Comparison of ENCODE assay signal across 8 cellular contexts in genomic region chr16:19523184-19523558, GRCh38. TPM values are rescaled to one million over a fixed set of nuclear protein-coding genes. Genes with fewer than 3 reads are reported as not detected.
DNase-seq lines count a peak whose midpoint lies in the region; ATAC-seq and TF ChIP-seq lines count a peak whose summit lies in the region.

No MANE protein-coding gene starts in this region.

- H3K14ac ChIP-seq in H9 (ENCODE audit: insufficient read depth, low read length): no peak overlapping the region

- H2BK120ac ChIP-seq in H9 (ENCODE audit: low read depth, low read length, poor library complexity, severe bottlenecking): no peak overlapping the region

- no peak overlapping the region for H3K18ac ChIP-seq in H9 (ENCODE audit: insufficient read length, low read depth, low read length)

- H3K4me1 Mint-ChIP-seq in CD8-positive, alpha-beta T cell (ENCODE audit: low read depth): peaks cover 52% of the 10 kb centered on the region
- H3K4me1 Mint-ChIP-seq in dendritic cell treated with granulocyte-macrophage colony-stimulating factor and Interleukin-4, amounts not matched to agents 40 ng/mL and 50 ng/mL, for 4 days (ENCODE audit: low read depth): peaks cover 45% of the 10 kb centered on the region
- peaks cover 42 to 47% of the 10 kb centered on the region in 2 experiments for H3K4me1 Mint-ChIP-seq in H9

- no peak overlapping the region for H3K4me3 ChIP-seq in CD8-positive, alpha-beta T cell (ENCODE audit: low read depth, low read length)
- H3K4me3 ChIP-seq in LNCaP clone FGC (ENCODE audit: low read depth, low read length): peak overlapping the region; percentile 24
- no peak overlapping the region for H3K4me3 ChIP-seq in parathyroid adenoma (ENCODE audit: low read depth, low read length)

- H4K8ac ChIP-seq in H9 (replicated peaks; ENCODE audit: insufficient read length, low read depth, low read length): no peak overlapping the region

- no peak overlapping the region for H2BK20ac ChIP-seq in H9 (ENCODE audit: low read depth, low read length, poor library complexity, severe bottlenecking)

- H4K20me1 ChIP-seq in H9 (ENCODE audit: control insufficient read depth, insufficient read depth, insufficient read length): no peaks in the 10 kb centered on the region

- H3K23me2 ChIP-seq in H9 (ENCODE audit: insufficient read length, low read depth, low read length, poor library complexity, severe bottlenecking): peaks cover 18% of the 10 kb centered on the region

- H3K79me2 ChIP-seq in parathyroid adenoma (peaks cover 10% of the 10 kb centered on the region), H9 (ENCODE audit: insufficient read depth, low read length) (peaks cover 7% of the 10 kb centered on the region; the same call in 1 of the 2 replicates)

- CTCF ChIA-PET in CD8-positive, alpha-beta T cell (lab: Charles Lee): interaction anchor here (3.0 to 4.1 kb wide), 2 partner anchors 20 to 34 kb away, joined by 9 to 25 read pairs; partner anchors contain the start of gene VPS35L

- no peak for ATAC-seq in CD8-positive, alpha-beta T cell

- no peaks in the 10 kb centered on the region for H3K27me3 ChIP-seq in CD8-positive, alpha-beta T cell (ENCODE audit: insufficient read depth, low read length)
- H3K27me3 ChIP-seq in parathyroid adenoma (ENCODE audit: control insufficient read depth, insufficient read depth, low read length): no peaks in the 10 kb centered on the region
- no peaks in the 10 kb centered on the region for H3K27me3 ChIP-seq in H9 (ENCODE audit: insufficient read depth, low read length)

- H3K4me3 Mint-ChIP-seq in CD8-positive, alpha-beta T cell: peak overlapping the region; percentile 13
- no peak overlapping the region for H3K4me3 Mint-ChIP-seq in dendritic cell treated with granulocyte-macrophage colony-stimulating factor and Interleukin-4, amounts not matched to agents 40 ng/mL and 50 ng/mL, for 4 days
- H3K4me3 Mint-ChIP-seq in H9: peak overlapping the region in 1 of 2 experiments; percentile 96; a peak in 3 of 5 replicates

- H3K4me2 ChIP-seq in parathyroid adenoma (ENCODE audit: low read length) (no peak overlapping the region), H9 (ENCODE audit: insufficient read depth, insufficient read length, low read length) (no peak overlapping the region)

- POLR2A ChIA-PET in CD8-positive, alpha-beta T cell (lab: Charles Lee): interaction anchor here (1.0 to 3.0 kb wide), 4 partner anchors 14 to 721 kb away, joined by 4 to 40 read pairs (median 7); partner anchors contain the start of genes ARL6IP1, COQ7 and VPS35L

- H3K4ac ChIP-seq in H9 (ENCODE audit: low read depth, low read length): no peak overlapping the region

- H3K9me3 Mint-ChIP-seq in CD8-positive, alpha-beta T cell: no peaks in the 10 kb centered on the region
- H3K9me3 Mint-ChIP-seq in dendritic cell treated with granulocyte-macrophage colony-stimulating factor and Interleukin-4, amounts not matched to agents 40 ng/mL and 50 ng/mL, for 4 days: no peaks in the 10 kb centered on the region
- no peaks in the 10 kb centered on the region for H3K9me3 Mint-ChIP-seq in H9

- no CpG with 5 or more reads among the region's 18 CpGs for WGBS in H9 (ENCODE audit: extremely low coverage, insufficient read length, low lambda C conversion rate)

- no peaks in the 10 kb centered on the region for H3K27me3 Mint-ChIP-seq in CD8-positive, alpha-beta T cell (ENCODE audit: low read depth)
- H3K27me3 Mint-ChIP-seq in dendritic cell treated with granulocyte-macrophage colony-stimulating factor and Interleukin-4, amounts not matched to agents 40 ng/mL and 50 ng/mL, for 4 days: no peaks in the 10 kb centered on the region
- no peaks in the 10 kb centered on the region for H3K27me3 Mint-ChIP-seq in H9 (ENCODE audit: low read depth)

- H3K56ac ChIP-seq in H9 (ENCODE audit: insufficient read length, low read depth, low read length): no peak overlapping the region

- H3K36me3 Mint-ChIP-seq in CD8-positive, alpha-beta T cell: peaks cover 21% of the 10 kb centered on the region
- peaks cover 27% of the 10 kb centered on the region for H3K36me3 Mint-ChIP-seq in dendritic cell treated with granulocyte-macrophage colony-stimulating factor and Interleukin-4, amounts not matched to agents 40 ng/mL and 50 ng/mL, for 4 days (ENCODE audit: low read depth)
- peaks cover 0 to 14% (median 0%) of the 10 kb centered on the region in 3 experiments; a peak in 4 of 7 replicates for H3K36me3 Mint-ChIP-seq in H9 (ENCODE audit: insufficient read depth in 1 of 3, low read depth in 3 of 3)

- no peaks in the 10 kb centered on the region for H3K36me3 ChIP-seq in CD8-positive, alpha-beta T cell (ENCODE audit: insufficient read depth, low read length)
- H3K36me3 ChIP-seq in parathyroid adenoma (ENCODE audit: control insufficient read depth, insufficient read depth, low read length): no peaks in the 10 kb centered on the region

- H4K91ac ChIP-seq in H9 (ENCODE audit: insufficient read length, low read depth, low read length): no peak overlapping the region

- intact Hi-C loops in CD8-positive, alpha-beta T cell (cut with DNase I, micrococcal nuclease): loop anchor here (1.0 to 2.0 kb wide), 6 partner anchors 32 to 1218 kb away; partner anchors contain the start of genes VPS35L (in 2 of the 2), ARL6IP1 (in 1 of the 2), COQ7 (in 1 of the 2) and IQCK (in 1 of the 2)
- intact Hi-C loops in dendritic cell treated with granulocyte-macrophage colony-stimulating factor and Interleukin-4, amounts not matched to agents 40 ng/mL and 50 ng/mL, for 4 days (cut with micrococcal nuclease): loop anchor here (1.0 to 10.0 kb wide), 2 partner anchors 32 to 458 kb away; partner anchors contain the start of genes COQ7 and VPS35L

- no peaks in the 10 kb centered on the region for H3K79me1 ChIP-seq in H9 (ENCODE audit: insufficient read depth, low read depth, low read length, poor library complexity, severe bottlenecking)

- H3K27ac Mint-ChIP-seq in CD8-positive, alpha-beta T cell: no peak overlapping the region
- H3K27ac Mint-ChIP-seq in dendritic cell treated with granulocyte-macrophage colony-stimulating factor and Interleukin-4, amounts not matched to agents 40 ng/mL and 50 ng/mL, for 4 days: peak overlapping the region; percentile 82
- peak overlapping the region in 1 of 3 experiments; percentile 73; a peak in 1 of 7 replicates for H3K27ac Mint-ChIP-seq in H9

- TF ChIP-seq CTCF in CD8-positive, alpha-beta T cell (IDR thresholded peaks at IDR 0.05): no peak
- TF ChIP-seq CTCF in LNCaP clone FGC (IDR thresholded peaks at IDR 0.05; ENCODE audit: control insufficient read depth, extremely low read depth, insufficient read depth) (no peak), parathyroid adenoma (IDR thresholded peaks at IDR 0.05) (no peak), H9 (conservative IDR thresholded peaks at IDR 0.05) (no peak)

- H3K4me1 ChIP-seq in CD8-positive, alpha-beta T cell (ENCODE audit: insufficient read depth, low read length): peaks cover 32% of the 10 kb centered on the region
- H3K4me1 ChIP-seq in parathyroid adenoma (peaks cover 10% of the 10 kb centered on the region), H9 (ENCODE audit: insufficient read depth, low read length) (0 out of 2 replicates have a peak, but pooled peaks cover 3% of the 10 kb centered on the region)

- no peak overlapping the region for H2BK15ac ChIP-seq in H9 (ENCODE audit: low read depth, low read length)

- H3K9me3 ChIP-seq in CD8-positive, alpha-beta T cell (ENCODE audit: low read length): no peaks in the 10 kb centered on the region
- H3K9me3 ChIP-seq in parathyroid adenoma (ENCODE audit: control insufficient read depth, low read length): no peaks in the 10 kb centered on the region
- no peaks in the 10 kb centered on the region for H3K9me3 ChIP-seq in H9 (ENCODE audit: control insufficient read depth, low read depth, low read length)

- no peak overlapping the region for H2BK5ac ChIP-seq in H9 (ENCODE audit: insufficient read length, low read length)

- no peak overlapping the region for H3K9ac ChIP-seq in parathyroid adenoma
- H3K9ac ChIP-seq in H9 (ENCODE audit: extremely low read depth, insufficient read length, low read length): no peak overlapping the region

- H3K27ac ChIP-seq in CD8-positive, alpha-beta T cell (ENCODE audit: low read depth, low read length): no peak overlapping the region
- H3K27ac ChIP-seq in parathyroid adenoma: no peak overlapping the region
- H3K27ac ChIP-seq in H9 (ENCODE audit: insufficient read length, low read depth, low read length): no peak overlapping the region

- H4K5ac ChIP-seq in H9 (ENCODE audit: insufficient read length, low read depth, low read length): no peak overlapping the region

- no peak overlapping the region for H2BK12ac ChIP-seq in H9 (ENCODE audit: insufficient read length, low read depth, low read length)

- H3K23ac ChIP-seq in H9 (ENCODE audit: insufficient read length, low read depth, low read length): no peak overlapping the region

- DNase-seq in CD8-positive, alpha-beta T cell: no peak
- DNase-seq in LNCaP clone FGC (ENCODE audit: low read depth): no peak
- no peak for DNase-seq in stimulated activated CD4-positive, alpha-beta T cell treated with anti-CD3 and anti-CD28 coated beads, Interleukin-2, amount 100 ng/mL, for 48 hours
- DNase-seq in H9: no peak
- no peak for DNase-seq in stimulated activated CD8-positive, alpha-beta memory T cell treated with anti-CD3 and anti-CD28 coated beads, Interleukin-4, amount 100 ng/mL, for 48 hours
- DNase-seq in superior temporal gyrus (ENCODE audit: extremely low spot score): no peak

- no peak overlapping the region for H3T11ph ChIP-seq in H9 (ENCODE audit: low read length)

- H2AK5ac ChIP-seq in H9 (ENCODE audit: insufficient read length, low read length): no peak overlapping the region

- peak overlapping the region; percentile 87 for H2AFZ ChIP-seq in parathyroid adenoma
- H2AFZ ChIP-seq in H9 (ENCODE audit: low read length): no peak overlapping the region

RNA-seq across cellular contexts. Expression of gene CCP110, which starts 0.6 kb away (rescaled TPM):
- 10 to 100 TPM; 12.2 to 14.1 TPM for total RNA-seq in CD8-positive, alpha-beta T cell
- total RNA-seq in H9 (2021): 17.8 and 21.6 TPM in 2 replicates

RNA-seq across cellular contexts. Expression of gene GDE1, which starts 1.3 kb away (rescaled TPM):
- 10 to 100 TPM; 26.2 to 29.0 TPM for total RNA-seq in CD8-positive, alpha-beta T cell
- 47.7 and 48.6 TPM in 2 replicates for total RNA-seq in H9 (2021)

RNA-seq across cellular contexts. Expression of gene VPS35L, which starts 32.3 kb away (rescaled TPM):
- 10 to 100 TPM; 26.5 to 27.3 TPM for total RNA-seq in CD8-positive, alpha-beta T cell
- total RNA-seq in H9 (2021): 58.4 and 59.2 TPM in 2 replicates
